In genomic region chr11:62553839-62554361, GRCh38 we compare ENCODE assay signal across 8 cellular contexts. TPM values are rescaled to one million over a fixed set of nuclear protein-coding genes. Genes with fewer than 3 reads are reported as not detected.
A peak's percentile ranks its signal among the peaks of the same experiment; 100 is the strongest.
DNase-seq lines count a peak whose midpoint lies in the region; ATAC-seq, FAIRE-seq and TF ChIP-seq lines count a peak whose summit lies in the region.

No MANE protein-coding gene starts in this region.

- WGBS in heart left ventricle, 4 donors: 76 to 85% (median 81%) methylated on average over 8 of the region's 8 CpGs
- WGBS in GM12878 (ENCODE audit: insufficient coverage, insufficient replicate concordance, low lambda C conversion rate, missing lambda C conversion rate): 95% methylated on average over 8 of the region's 8 CpGs
- 67 to 75% methylated on average over 7 to 8 of the region's 8 CpGs for WGBS in lung, 2 donors
- WGBS in aorta, 2 donors: 56 to 62% methylated on average over 7 to 8 of the region's 8 CpGs

- POLR2A ChIA-PET in GM12878 (lab: Charles Lee): interaction anchor here (0.6 to 11.4 kb wide), 3 partner anchors 11 to 38 kb away, joined by 3 to 188 read pairs (median 4); partner anchors contain the start of genes AHNAK and TUT1

- no peak overlapping the region for H3K9ac ChIP-seq in GM12878 (ENCODE audit: control insufficient read depth, insufficient read depth, low read length)

- TF ChIP-seq EP300 in GM12878 (IDR thresholded peaks at IDR 0.05; ENCODE audit: borderline replicate concordance in 1 of 2, control insufficient read depth in 1 of 2, low read depth in 2 of 2, low read length in 2 of 2): no peak

- H3K9me3 ChIP-seq in heart left ventricle: no peaks in the 10 kb centered on the region
- no peaks in the 10 kb centered on the region for H3K9me3 ChIP-seq in GM12878 (replicated peaks; ENCODE audit: control insufficient read depth, insufficient read depth, low read length)
- no peaks in the 10 kb centered on the region for H3K9me3 ChIP-seq in lung (ENCODE audit: control insufficient read depth in 2 of 2, insufficient read depth in 1 of 2, low read length in 1 of 2)
- no peaks in the 10 kb centered on the region for H3K9me3 ChIP-seq in aorta (ENCODE audit: control insufficient read depth, low read length)

- peaks cover 21 to 95% (median 79%) of the 10 kb centered on the region in 12 donors for H3K4me1 ChIP-seq in heart left ventricle
- H3K4me1 ChIP-seq in GM12878 (ENCODE audit: control insufficient read depth, insufficient read depth, low read length): peaks cover 83% of the 10 kb centered on the region
- H3K4me1 ChIP-seq in lung (ENCODE audit: control insufficient read depth in 2 of 2, insufficient read depth in 2 of 2, low read length in 2 of 2): peaks cover 26 to 36% of the 10 kb centered on the region in 2 donors
- peaks cover 0 to 5% of the 10 kb centered on the region in 2 donors for H3K4me1 ChIP-seq in aorta (ENCODE audit: control insufficient read depth in 1 of 2, insufficient read depth in 2 of 2, low read length in 2 of 2)

- H3K27me3 ChIP-seq in heart left ventricle (no peaks in the 10 kb centered on the region), GM12878 (replicated peaks in 1 of 2; ENCODE audit: control insufficient read depth in 2 of 2, insufficient read depth in 2 of 2, low read length in 1 of 2) (no peaks in the 10 kb centered on the region), lung (ENCODE audit: control insufficient read depth, insufficient read depth) (no peaks in the 10 kb centered on the region), aorta (ENCODE audit: control insufficient read depth in 1 of 2, insufficient read depth in 2 of 2, low read length in 1 of 2) (no peaks in the 10 kb centered on the region)

- ATAC-seq in heart left ventricle (no peak), GM12878 (no peak), lung (ENCODE audit: insufficient read depth, low FRiP score) (no peak), aorta (ENCODE audit: low FRiP score) (no peak)

- H3K27ac ChIP-seq in heart left ventricle (peak overlapping the region; percentile 86 to 98 (median 93)), GM12878 (ENCODE audit: control insufficient read depth, insufficient read depth) (0 out of 2 replicates have a peak overlapping the region, but pooled peaks have one; percentile 56), lung (ENCODE audit: low read depth in 1 of 2, low read length in 1 of 2) (peak overlapping the region; percentile 88 to 99), aorta (ENCODE audit: low read depth in 1 of 2, low read length in 2 of 2) (peak overlapping the region; percentile 32 to 84)

- H3K36me3 ChIP-seq in heart left ventricle (peaks cover 0 to 16% (median 11%) of the 10 kb centered on the region in 9 donors), GM12878 (ENCODE audit: control insufficient read depth in 2 of 2, insufficient read depth in 2 of 2, low read length in 1 of 2) (peaks cover 0 to 3% of the 10 kb centered on the region in 2 experiments; a peak in 2 of 4 replicates), lung (ENCODE audit: control insufficient read depth in 2 of 2, insufficient read depth in 2 of 2, low read length in 2 of 2) (peaks cover 2% of the 10 kb centered on the region in 2 donors), aorta (ENCODE audit: control insufficient read depth in 1 of 2, insufficient read depth in 2 of 2, low read length in 1 of 2) (peaks cover 0 to 2% of the 10 kb centered on the region in 2 donors)

- DNase-seq in heart left ventricle (peak in 1 of 5 donors; percentile 4), cardiac septum (ENCODE audit: low spot score) (no peak), GM12878 (ENCODE audit: low read depth, low spot score) (no peak), lung (ENCODE audit: low spot score) (no peak), aorta (peak in 1 of 2 donors; percentile 45), cortex of kidney (lab: John Stamatoyannopoulos, UW) (no peak), ecto neural progenitor cell (ENCODE audit: low spot score) (no peak), NCI-H446 (lab: John Stamatoyannopoulos, UW) (no peak)

- H2AFZ ChIP-seq in GM12878 (ENCODE audit: control insufficient read depth, low read depth, low read length): no peak overlapping the region

- in situ Hi-C loops in GM12878 (cut with MboI): loop anchor here (10.0 kb wide), 1 partner anchor 129 kb away; no protein-coding TSS in a partner anchor

- SMC1A ChIA-PET in GM12878 (lab: Charles Lee; ENCODE audit: uncharacterized antibody, unreplicated experiment): interaction anchor here (0.6 to 11.4 kb wide), 4 partner anchors 11 to 111 kb away, joined by 3 to 212 read pairs (median 4); partner anchors contain the start of gene B3GAT3

- H3K4me2 ChIP-seq in GM12878 (ENCODE audit: control insufficient read depth, insufficient read depth): no peak overlapping the region

- no peak for TF ChIP-seq RAD21 in GM12878 (IDR thresholded peaks at IDR 0.05; ENCODE audit: insufficient read depth, low read depth, low read length)

- CTCF ChIA-PET in GM12878 (lab: Yijun Ruan, JAX): interaction anchor here (0.7 to 4.9 kb wide), 3 partner anchors 8 to 129 kb away, joined by 3 to 52 read pairs (median 3); no protein-coding TSS in a partner anchor

- H4K20me1 ChIP-seq in GM12878 (ENCODE audit: control insufficient read depth, insufficient read depth): no peaks in the 10 kb centered on the region

- no peak for TF ChIP-seq CTCF in heart left ventricle (IDR thresholded peaks at IDR 0.05)
- no peak for TF ChIP-seq CTCF in GM12878 (IDR thresholded peaks at IDR 0.05 in 2 of 3, conservative IDR thresholded peaks at IDR 0.05 in 1 of 3; ENCODE audit: control insufficient read depth in 2 of 3, extremely low read depth in 1 of 3, insufficient read depth in 1 of 3, low read depth in 3 of 3, low read length in 3 of 3)
- no peak for TF ChIP-seq CTCF in lung (IDR thresholded peaks at IDR 0.05; ENCODE audit: control extremely low read depth, extremely low read depth)

- BruUV-seq in GM12878 (replicated peaks; lab: Mats Ljungman, UMichigan): no TSS peak

- H3K4me3 ChIP-seq in heart left ventricle: peak overlapping the region in 4 of 12 donors; percentile 13 to 32 (median 22)
- H3K4me3 ChIP-seq in GM12878: no peak overlapping the region
- no peak overlapping the region for H3K4me3 ChIP-seq in lung
- H3K4me3 ChIP-seq in aorta (ENCODE audit: low read length in 2 of 2): no peak overlapping the region

- no peaks in the 10 kb centered on the region for H3K79me2 ChIP-seq in GM12878 (ENCODE audit: control insufficient read depth, insufficient read depth, low read length)

- TF ChIP-seq POLR2A in heart left ventricle (IDR thresholded peaks at IDR 0.05): no peak
- no peak for TF ChIP-seq POLR2A in GM12878 (IDR thresholded peaks at IDR 0.05; ENCODE audit: low read depth, low read length)

- no peak for FAIRE-seq in GM12878 (lab: Jason Lieb, UNC)

- RAD21 ChIA-PET in GM12878 (lab: Charles Lee; ENCODE audit: unreplicated experiment): interaction anchor here (1.2 to 13.9 kb wide), 3 partner anchors 11 to 54 kb away, joined by 3 to 313 read pairs (median 19); partner anchors contain the start of genes AHNAK and EEF1G

- intact Hi-C loops in heart left ventricle (cut with DNase I) (no loop called here), cardiac septum (cut with DNase I) (no loop called here), GM12878 (cut with micrococcal nuclease; ENCODE audit: unreplicated experiment) (no loop called here), aorta (cut with DNase I) (no loop called here)

RNA-seq across cellular contexts. Expression of gene AHNAK, which starts 7.3 kb away (rescaled TPM):
- total RNA-seq in heart left ventricle (100 to 1,000 TPM; 251 to 861 (median 409) TPM), cardiac septum (485 TPM), GM12878 (2014; rRNA removed) (44.4 and 46.6 TPM in 2 replicates), GM12878 (2014; rRNA removed; fragmentation: Illumina TruSeq; extraction: Trizol) (43.5 and 49.6 TPM in 2 replicates), GM12878 (2021) (90.0 and 90.3 TPM in 2 replicates), lung (100 to 1,000 TPM; 396 to 707 TPM), aorta (1,000 to 10,000 TPM; 1,149 to 1,263 TPM)
- polyA plus RNA-seq in heart left ventricle (100 to 1,000 TPM in 1 of 2 donors, 10 to 100 TPM in 1; 84.4 to 251 TPM), GM12878 (2011; rRNA removed) (12.7 and 16.1 TPM in 2 replicates), GM12878 (2014; fragmentation: Illumina TruSeq; extraction: Trizol) (42.3 and 53.4 TPM in 2 replicates), GM12878 (2014; fragmentation: Nextera tagmentation; extraction: Ambion mirVana) (1 to 10 TPM in 1 of 2 experiments, under 1 TPM in 1; 0.76 to 1.2 TPM), GM12878 (2014; rRNA removed) (22.5 and 23.5 TPM in 2 replicates), GM12878 (2016; fragmentation: Nextera tagmentation; extraction: Ambion mirVana) (10 to 100 TPM; 11.8 to 16.4 TPM), lung (10 to 100 TPM; 66.5 to 79.9 TPM), aorta (100 to 1,000 TPM; 146 to 237 TPM)
- 162 and 186 TPM in 2 replicates for total RNA-seq in GM12878 (2013; cell fraction: nucleolus; rRNA removed)
- polyA plus RNA-seq in GM12878 (2011; ENCODE audit: low read depth): 6.6 TPM
- 8.2 and 13.2 TPM in 2 replicates for polyA plus RNA-seq in GM12878 (2011; cell fraction: cytosol; rRNA removed)
- polyA plus RNA-seq in GM12878 (2011; cell fraction: nucleus; rRNA removed): 28.2 and 31.7 TPM in 2 replicates
- polyA plus RNA-seq in GM12878 (2012): 8.0 and 14.1 TPM in 2 replicates
- polyA minus RNA-seq in GM12878 (2011; rRNA and poly(A)+ RNA removed): 41.7 and 48.2 TPM in 2 replicates
- 26.6 and 27.7 TPM in 2 replicates for polyA minus RNA-seq in GM12878 (2011; cell fraction: cytosol; rRNA and poly(A)+ RNA removed)
- polyA minus RNA-seq in GM12878 (2011; cell fraction: nucleus; rRNA and poly(A)+ RNA removed): 15.3 and 15.4 TPM in 2 replicates

RNA-seq across cellular contexts. Expression of gene EEF1G, which starts 19.8 kb away (rescaled TPM):
- total RNA-seq in heart left ventricle: 1,000 to 10,000 TPM in 3 of 9 donors, 100 to 1,000 TPM in 6; 799 to 1,135 (median 929) TPM
- 1,000 to 10,000 TPM in 1 of 2 donors, 100 to 1,000 TPM in 1; 549 to 1,190 TPM for polyA plus RNA-seq in heart left ventricle
- total RNA-seq in cardiac septum: 735 TPM
- 270 and 284 TPM in 2 replicates for total RNA-seq in GM12878 (2013; cell fraction: nucleolus; rRNA removed)
- 2,512 and 2,611 TPM in 2 replicates for total RNA-seq in GM12878 (2014; rRNA removed)
- 2,491 and 2,551 TPM in 2 replicates for total RNA-seq in GM12878 (2014; rRNA removed; fragmentation: Illumina TruSeq; extraction: Trizol)
- total RNA-seq in GM12878 (2021): 2,218 and 2,306 TPM in 2 replicates
- 2,168 TPM for polyA plus RNA-seq in GM12878 (2011; ENCODE audit: low read depth)
- 1,766 and 2,335 TPM in 2 replicates for polyA plus RNA-seq in GM12878 (2011; rRNA removed)
- 2,704 and 2,784 TPM in 2 replicates for polyA plus RNA-seq in GM12878 (2011; cell fraction: cytosol; rRNA removed)
- 719 and 1,009 TPM in 2 replicates for polyA plus RNA-seq in GM12878 (2011; cell fraction: nucleus; rRNA removed)
- polyA plus RNA-seq in GM12878 (2012): 2,616 and 3,065 TPM in 2 replicates
- polyA plus RNA-seq in GM12878 (2014; fragmentation: Illumina TruSeq; extraction: Trizol): 2,336 and 2,739 TPM in 2 replicates
- 1,000 to 10,000 TPM; 1,227 to 1,233 TPM for polyA plus RNA-seq in GM12878 (2014; fragmentation: Nextera tagmentation; extraction: Ambion mirVana)
- 2,498 and 2,961 TPM in 2 replicates for polyA plus RNA-seq in GM12878 (2014; rRNA removed)
- 100 to 1,000 TPM; 850 to 912 TPM for polyA plus RNA-seq in GM12878 (2016; fragmentation: Nextera tagmentation; extraction: Ambion mirVana)
- 1,401 and 2,150 TPM in 2 replicates for polyA minus RNA-seq in GM12878 (2011; rRNA and poly(A)+ RNA removed)
- 694 and 779 TPM in 2 replicates for polyA minus RNA-seq in GM12878 (2011; cell fraction: cytosol; rRNA and poly(A)+ RNA removed)
- 161 and 187 TPM in 2 replicates for polyA minus RNA-seq in GM12878 (2011; cell fraction: nucleus; rRNA and poly(A)+ RNA removed)
- 1,000 to 10,000 TPM in 1 of 2 donors, 100 to 1,000 TPM in 1; 941 to 1,160 TPM for total RNA-seq in lung
- 1,000 to 10,000 TPM; 1,043 to 1,130 TPM for polyA plus RNA-seq in lung
- 100 to 1,000 TPM; 787 to 987 TPM for total RNA-seq in aorta
- 1,000 to 10,000 TPM; 1,251 to 1,857 TPM for polyA plus RNA-seq in aorta

RNA-seq across cellular contexts. Expression of gene TUT1, which starts 37.4 kb away (rescaled TPM):
- total RNA-seq in heart left ventricle: 10 to 100 TPM in 7 of 9 donors, 1 to 10 TPM in 2; 6.3 to 16.3 (median 11.3) TPM
- polyA plus RNA-seq in heart left ventricle: 10 to 100 TPM in 1 of 2 donors, 1 to 10 TPM in 1; 8.5 to 12.2 TPM
- total RNA-seq in cardiac septum: 11.7 TPM
- 19.1 and 19.7 TPM in 2 replicates for total RNA-seq in GM12878 (2013; cell fraction: nucleolus; rRNA removed)
- total RNA-seq in GM12878 (2014; rRNA removed): 12.1 and 12.3 TPM in 2 replicates
- total RNA-seq in GM12878 (2014; rRNA removed; fragmentation: Illumina TruSeq; extraction: Trizol): 6.9 and 8.3 TPM in 2 replicates
- 26.6 and 28.4 TPM in 2 replicates for total RNA-seq in GM12878 (2021)
- 6.9 TPM for polyA plus RNA-seq in GM12878 (2011; ENCODE audit: low read depth)
- polyA plus RNA-seq in GM12878 (2011; rRNA removed): 12.0 and 18.4 TPM in 2 replicates
- polyA plus RNA-seq in GM12878 (2011; cell fraction: cytosol; rRNA removed): 16.6 and 19.8 TPM in 2 replicates
- polyA plus RNA-seq in GM12878 (2011; cell fraction: nucleus; rRNA removed): 47.4 and 48.5 TPM in 2 replicates
- polyA plus RNA-seq in GM12878 (2012): 15.7 and 18.2 TPM in 2 replicates
- polyA plus RNA-seq in GM12878 (2014; fragmentation: Illumina TruSeq; extraction: Trizol): 9.5 and 14.0 TPM in 2 replicates
- 1 to 10 TPM; 1.1 to 1.4 TPM for polyA plus RNA-seq in GM12878 (2014; fragmentation: Nextera tagmentation; extraction: Ambion mirVana)
- polyA plus RNA-seq in GM12878 (2014; rRNA removed): 19.4 and 22.7 TPM in 2 replicates
- polyA plus RNA-seq in GM12878 (2016; fragmentation: Nextera tagmentation; extraction: Ambion mirVana): 10 to 100 TPM; 26.9 to 29.9 TPM
- 8.8 and 10.6 TPM in 2 replicates for polyA minus RNA-seq in GM12878 (2011; rRNA and poly(A)+ RNA removed)
- polyA minus RNA-seq in GM12878 (2011; cell fraction: cytosol; rRNA and poly(A)+ RNA removed): 3.5 and 4.5 TPM in 2 replicates
- 5.6 and 7.2 TPM in 2 replicates for polyA minus RNA-seq in GM12878 (2011; cell fraction: nucleus; rRNA and poly(A)+ RNA removed)
- 10 to 100 TPM; 10.8 to 19.4 TPM for total RNA-seq in lung
- polyA plus RNA-seq in lung: 10 to 100 TPM; 15.2 to 21.9 TPM
- total RNA-seq in aorta: 10 to 100 TPM; 14.8 to 14.9 TPM
- polyA plus RNA-seq in aorta: 10 to 100 TPM in 1 of 2 donors, 1 to 10 TPM in 1; 1.6 to 10.8 TPM

RNA-seq across cellular contexts. Expression of gene MTA2, which starts 47.8 kb away (rescaled TPM):
- 10 to 100 TPM; 24.1 to 55.3 (median 33.7) TPM for total RNA-seq in heart left ventricle
- polyA plus RNA-seq in heart left ventricle: 10 to 100 TPM; 18.4 to 40.3 TPM
- 36.8 TPM for total RNA-seq in cardiac septum
- total RNA-seq in GM12878 (2013; cell fraction: nucleolus; rRNA removed): 68.4 and 79.3 TPM in 2 replicates
- 195 and 201 TPM in 2 replicates for total RNA-seq in GM12878 (2014; rRNA removed)
- total RNA-seq in GM12878 (2014; rRNA removed; fragmentation: Illumina TruSeq; extraction: Trizol): 174 and 178 TPM in 2 replicates
- 189 and 196 TPM in 2 replicates for total RNA-seq in GM12878 (2021)
- 48.7 TPM for polyA plus RNA-seq in GM12878 (2011; ENCODE audit: low read depth)
- 43.2 and 53.2 TPM in 2 replicates for polyA plus RNA-seq in GM12878 (2011; rRNA removed)
- 68.6 and 69.6 TPM in 2 replicates for polyA plus RNA-seq in GM12878 (2011; cell fraction: cytosol; rRNA removed)
- 136 and 209 TPM in 2 replicates for polyA plus RNA-seq in GM12878 (2011; cell fraction: nucleus; rRNA removed)
- 75.6 and 111 TPM in 2 replicates for polyA plus RNA-seq in GM12878 (2012)
- 198 and 201 TPM in 2 replicates for polyA plus RNA-seq in GM12878 (2014; fragmentation: Illumina TruSeq; extraction: Trizol)
- polyA plus RNA-seq in GM12878 (2014; fragmentation: Nextera tagmentation; extraction: Ambion mirVana): 1 to 10 TPM; 6.7 to 6.8 TPM
- polyA plus RNA-seq in GM12878 (2014; rRNA removed): 135 and 137 TPM in 2 replicates
- 10 to 100 TPM; 76.3 to 90.3 TPM for polyA plus RNA-seq in GM12878 (2016; fragmentation: Nextera tagmentation; extraction: Ambion mirVana)
- 82.3 and 108 TPM in 2 replicates for polyA minus RNA-seq in GM12878 (2011; rRNA and poly(A)+ RNA removed)
- 43.6 and 46.5 TPM in 2 replicates for polyA minus RNA-seq in GM12878 (2011; cell fraction: cytosol; rRNA and poly(A)+ RNA removed)
- 51.3 and 83.7 TPM in 2 replicates for polyA minus RNA-seq in GM12878 (2011; cell fraction: nucleus; rRNA and poly(A)+ RNA removed)
- total RNA-seq in lung: 10 to 100 TPM; 53.7 to 74.4 TPM
- 10 to 100 TPM; 57.0 to 62.2 TPM for polyA plus RNA-seq in lung
- 10 to 100 TPM; 80.1 to 87.9 TPM for total RNA-seq in aorta
- 10 to 100 TPM; 13.5 to 40.3 TPM for polyA plus RNA-seq in aorta

RNA-seq across cellular contexts. Expression of gene EML3, which starts 58.7 kb away (rescaled TPM):
- total RNA-seq in heart left ventricle (10 to 100 TPM in 8 of 9 donors, 1 to 10 TPM in 1; 8.8 to 40.9 (median 16.2) TPM), cardiac septum (29.6 TPM), GM12878 (2014; rRNA removed) (22.5 and 23.9 TPM in 2 replicates), GM12878 (2014; rRNA removed; fragmentation: Illumina TruSeq; extraction: Trizol) (14.0 and 17.3 TPM in 2 replicates), GM12878 (2021) (69.8 and 82.5 TPM in 2 replicates), lung (10 to 100 TPM; 29.1 to 95.4 TPM), aorta (100 to 1,000 TPM in 1 of 2 donors, 10 to 100 TPM in 1; 93.7 to 134 TPM)
- polyA plus RNA-seq in heart left ventricle (10 to 100 TPM; 14.7 to 15.3 TPM), GM12878 (2011; rRNA removed) (18.4 and 27.1 TPM in 2 replicates), GM12878 (2014; fragmentation: Illumina TruSeq; extraction: Trizol) (16.3 and 21.9 TPM in 2 replicates), GM12878 (2014; fragmentation: Nextera tagmentation; extraction: Ambion mirVana) (1 to 10 TPM in 1 of 2 experiments, under 1 TPM in 1; 0.58 to 1.2 TPM), GM12878 (2014; rRNA removed) (45.7 and 61.0 TPM in 2 replicates), GM12878 (2016; fragmentation: Nextera tagmentation; extraction: Ambion mirVana) (10 to 100 TPM; 25.6 to 26.8 TPM), lung (10 to 100 TPM; 59.5 to 66.4 TPM), aorta (100 to 1,000 TPM in 1 of 2 donors, 10 to 100 TPM in 1; 15.7 to 182 TPM)
- 48.1 and 57.5 TPM in 2 replicates for total RNA-seq in GM12878 (2013; cell fraction: nucleolus; rRNA removed)
- polyA plus RNA-seq in GM12878 (2011; ENCODE audit: low read depth): 19.2 TPM
- 25.4 and 33.5 TPM in 2 replicates for polyA plus RNA-seq in GM12878 (2011; cell fraction: cytosol; rRNA removed)
- 197 and 232 TPM in 2 replicates for polyA plus RNA-seq in GM12878 (2011; cell fraction: nucleus; rRNA removed)
- 42.2 and 48.7 TPM in 2 replicates for polyA plus RNA-seq in GM12878 (2012)
- 20.3 and 27.6 TPM in 2 replicates for polyA minus RNA-seq in GM12878 (2011; rRNA and poly(A)+ RNA removed)
- 12.0 and 12.2 TPM in 2 replicates for polyA minus RNA-seq in GM12878 (2011; cell fraction: cytosol; rRNA and poly(A)+ RNA removed)
- polyA minus RNA-seq in GM12878 (2011; cell fraction: nucleus; rRNA and poly(A)+ RNA removed): 22.6 and 35.8 TPM in 2 replicates
